In the genomic region with DNA sequence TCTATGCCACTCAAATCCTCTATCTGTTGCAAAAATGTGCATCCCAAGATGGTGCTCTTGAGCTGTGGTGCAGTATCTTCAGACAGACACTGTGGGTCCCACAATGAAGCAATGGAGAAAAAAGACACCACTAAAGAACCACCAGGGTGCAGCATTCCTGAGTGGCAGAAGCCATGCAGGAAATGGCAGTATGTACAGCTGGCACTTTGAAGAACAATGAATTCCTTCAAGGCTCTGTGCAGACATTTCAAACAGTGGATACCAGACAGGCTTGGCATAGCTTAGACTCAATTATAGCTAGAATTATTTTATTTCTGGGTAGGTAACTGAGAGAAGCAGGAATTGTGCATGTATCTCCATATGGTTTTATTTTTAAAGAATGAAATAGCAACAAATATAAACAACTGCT, we compare ENCODE assay signal across 8 cellular contexts. TPM values are rescaled to one million over a fixed set of nuclear protein-coding genes. Genes with fewer than 3 reads are reported as not detected.
A peak's percentile ranks its signal among the peaks of the same experiment; 100 is the strongest.
DNase-seq lines count a peak whose midpoint lies in the region; ATAC-seq and TF ChIP-seq lines count a peak whose summit lies in the region.

No MANE protein-coding gene starts in this region.

- TF ChIP-seq CTCF in neural cell (IDR thresholded peaks at IDR 0.05; ENCODE audit: poor library complexity, severe bottlenecking), result peak; percentile 53
- peak in 1 of 2 donors; percentile 22 for TF ChIP-seq CTCF in suprapubic skin (IDR thresholded peaks at IDR 0.05)

- H3K4me1 ChIP-seq in suprapubic skin, result peaks cover 11% of the 10 kb centered on the region

- TF ChIP-seq EP300 in neural cell (conservative IDR thresholded peaks at IDR 0.05; ENCODE audit: poor library complexity, severe bottlenecking) (no peak), suprapubic skin (IDR thresholded peaks at IDR 0.05) (no peak)

- H3K36me3 ChIP-seq in neural cell (ENCODE audit: insufficient read depth, low read length) (no peaks in the 10 kb centered on the region), suprapubic skin (no peaks in the 10 kb centered on the region)

- no peaks in the 10 kb centered on the region for H4K20me1 ChIP-seq in neural cell (ENCODE audit: insufficient read depth)

- DNase-seq in COLO829 (ENCODE audit: low spot score) (peak; percentile 80), NCI-H2029 treated with DMSO at 0.1 percent for 48 hours (lab: John Stamatoyannopoulos, UW) (peak; percentile 94), T1000 (lab: John Stamatoyannopoulos, UW) (peak; percentile 40), suprapubic skin (ENCODE audit: low spot score in 2 of 2) (no peak)

- H3K4me3 ChIP-seq in neural cell (ENCODE audit: low read length), result no peak overlapping the region
- H3K4me3 ChIP-seq in suprapubic skin, result no peak overlapping the region

- ATAC-seq in GM18870 (IDR thresholded peaks at IDR 0.05; ENCODE audit: unreplicated experiment), result peak; percentile 99
- peak; percentile 95 for ATAC-seq in HG03045 (IDR thresholded peaks at IDR 0.05; ENCODE audit: unreplicated experiment)
- ATAC-seq in esophagus mucosa, result peak; percentile 84

- H3F3A ChIP-seq in neural cell (ENCODE audit: insufficient read depth, low read length, poor library complexity, severe bottlenecking), result no peaks in the 10 kb centered on the region

- no peak overlapping the region for H3K4me2 ChIP-seq in neural cell (ENCODE audit: low read length)

- H3K27me3 ChIP-seq in neural cell (ENCODE audit: insufficient read depth, low read depth, low read length) (no peaks in the 10 kb centered on the region), suprapubic skin (no peaks in the 10 kb centered on the region)

- H3K9ac ChIP-seq in neural cell (ENCODE audit: low read length), result no peak overlapping the region

- TF ChIP-seq POLR2A in suprapubic skin (IDR thresholded peaks at IDR 0.05), result no peak

- no peaks in the 10 kb centered on the region for H3K79me2 ChIP-seq in neural cell (replicated peaks; ENCODE audit: insufficient read depth, low read length)

- no peak overlapping the region for H2AFZ ChIP-seq in neural cell (ENCODE audit: low read depth, low read length)

- TF ChIP-seq RAD21 in neural cell (conservative IDR thresholded peaks at IDR 0.05), result peak; percentile 44

- no peaks in the 10 kb centered on the region for H3K9me2 ChIP-seq in neural cell (ENCODE audit: insufficient read depth, low read length)

- no peak overlapping the region for H3K27ac ChIP-seq in neural cell (ENCODE audit: low read length)
- H3K27ac ChIP-seq in suprapubic skin, result no peak overlapping the region

- H3K9me3 ChIP-seq in neural cell (ENCODE audit: low read length) (no peaks in the 10 kb centered on the region), suprapubic skin (no peaks in the 10 kb centered on the region)

TF ChIP-seq in neural cell, 6 proteins besides CTCF, POLR2A, EP300 and RAD21:
- TF ChIP-seq SMC3 (conservative IDR thresholded peaks at IDR 0.05; ENCODE audit: poor library complexity), result peak; percentile 30
- TF ChIP-seq MXI1 (conservative IDR thresholded peaks at IDR 0.05; ENCODE audit: poor library complexity, severe bottlenecking), result no peak
- TF ChIP-seq, protein P1, sequence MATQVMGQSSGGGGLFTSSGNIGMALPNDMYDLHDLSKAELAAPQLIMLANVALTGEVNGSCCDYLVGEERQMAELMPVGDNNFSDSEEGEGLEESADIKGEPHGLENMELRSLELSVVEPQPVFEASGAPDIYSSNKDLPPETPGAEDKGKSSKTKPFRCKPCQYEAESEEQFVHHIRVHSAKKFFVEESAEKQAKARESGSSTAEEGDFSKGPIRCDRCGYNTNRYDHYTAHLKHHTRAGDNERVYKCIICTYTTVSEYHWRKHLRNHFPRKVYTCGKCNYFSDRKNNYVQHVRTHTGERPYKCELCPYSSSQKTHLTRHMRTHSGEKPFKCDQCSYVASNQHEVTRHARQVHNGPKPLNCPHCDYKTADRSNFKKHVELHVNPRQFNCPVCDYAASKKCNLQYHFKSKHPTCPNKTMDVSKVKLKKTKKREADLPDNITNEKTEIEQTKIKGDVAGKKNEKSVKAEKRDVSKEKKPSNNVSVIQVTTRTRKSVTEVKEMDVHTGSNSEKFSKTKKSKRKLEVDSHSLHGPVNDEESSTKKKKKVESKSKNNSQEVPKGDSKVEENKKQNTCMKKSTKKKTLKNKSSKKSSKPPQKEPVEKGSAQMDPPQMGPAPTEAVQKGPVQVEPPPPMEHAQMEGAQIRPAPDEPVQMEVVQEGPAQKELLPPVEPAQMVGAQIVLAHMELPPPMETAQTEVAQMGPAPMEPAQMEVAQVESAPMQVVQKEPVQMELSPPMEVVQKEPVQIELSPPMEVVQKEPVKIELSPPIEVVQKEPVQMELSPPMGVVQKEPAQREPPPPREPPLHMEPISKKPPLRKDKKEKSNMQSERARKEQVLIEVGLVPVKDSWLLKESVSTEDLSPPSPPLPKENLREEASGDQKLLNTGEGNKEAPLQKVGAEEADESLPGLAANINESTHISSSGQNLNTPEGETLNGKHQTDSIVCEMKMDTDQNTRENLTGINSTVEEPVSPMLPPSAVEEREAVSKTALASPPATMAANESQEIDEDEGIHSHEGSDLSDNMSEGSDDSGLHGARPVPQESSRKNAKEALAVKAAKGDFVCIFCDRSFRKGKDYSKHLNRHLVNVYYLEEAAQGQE (IDR thresholded peaks at IDR 0.05; ENCODE audit: borderline replicate concordance), result no peak
- no peak for TF ChIP-seq POLR2AphosphoS5 (IDR thresholded peaks at IDR 0.05)

RNA-seq across cellular contexts. Expression of a gene that starts 24.0 kb away (rescaled TPM):
- 51.4 TPM for total RNA-seq in esophagus mucosa
- 307 and 312 TPM in 2 replicates for polyA plus RNA-seq in neural cell
- 350 and 454 TPM in 2 replicates for polyA minus RNA-seq in neural cell
- total RNA-seq in suprapubic skin, result 10 to 100 TPM; 36.1 to 73.9 (median 46.9) TPM

Comparison
In these comparisons a context has a peak if more than half of its experiments do, and no peak if none do; other contexts are left out.
1. DNase-seq: peak in COLO829 (single experiment), NCI-H2029 treated with DMSO at 0.1 percent for 48 hours (single experiment) and T1000 (single experiment); none in suprapubic skin (0 of 2).
2. Peak in every context shown above with its lines, with median percentiles within 50 percentile points of each other: ATAC-seq.